Comparison of ENCODE assay signal across 8 cellular contexts in the genomic region with DNA sequence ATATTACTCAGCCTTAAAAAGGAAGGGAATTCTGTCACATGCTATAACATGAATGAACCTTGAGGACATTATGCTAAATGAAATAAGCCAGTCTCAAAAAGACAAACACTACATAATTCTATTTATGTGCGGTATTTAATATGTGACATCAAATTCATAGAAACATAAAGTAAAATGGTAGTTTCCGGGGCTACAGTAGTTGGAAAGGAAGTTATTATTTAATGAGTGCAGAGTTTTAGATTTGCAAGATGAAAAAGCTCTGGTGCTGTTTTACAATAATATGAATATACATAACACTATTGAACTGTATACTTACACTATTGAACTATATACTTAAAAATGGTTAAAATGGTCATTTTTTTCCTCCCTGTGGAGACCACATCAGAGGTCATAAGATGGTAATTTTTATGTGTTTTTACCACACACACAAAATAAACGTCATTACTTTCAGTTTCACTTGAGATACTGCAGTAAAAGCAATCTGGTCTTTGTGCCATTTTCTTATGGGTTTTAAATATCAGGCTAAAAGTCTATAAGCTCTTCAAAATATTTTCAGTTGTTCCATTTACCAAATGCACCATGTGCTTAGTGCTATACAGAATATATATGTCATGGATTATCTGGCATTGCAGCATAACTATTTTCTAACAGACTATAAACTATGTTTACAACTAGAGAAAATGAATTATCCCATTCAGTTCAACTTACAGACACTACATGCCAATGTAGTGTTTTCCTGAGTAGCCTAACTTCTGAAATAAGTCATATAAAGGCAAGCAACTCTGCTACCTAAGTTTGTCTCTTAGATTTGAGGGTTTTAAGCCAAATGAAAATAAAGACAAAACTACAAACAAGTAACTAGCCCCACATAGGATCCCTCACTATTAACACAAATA.
DNase-seq lines count a peak whose midpoint lies in the region; ATAC-seq and TF ChIP-seq lines count a peak whose summit lies in the region.
"Had no signal": no experiment of that assay in that cellular context is flagged by ENCODE, and none has a peak within 500 bp of the region (broad histone marks: within the 10 kb centered on the region; RNA-seq: fewer than 3 reads in every experiment).

No MANE protein-coding gene starts in this region.

- no peaks in the 10 kb centered on the region for H3K9me3 ChIP-seq in fibroblast of lung (ENCODE audit: control insufficient read depth, insufficient read depth, low read depth, low read length)

- ATAC-seq in GM19372 (IDR thresholded peaks at IDR 0.05; ENCODE audit: low read depth, unreplicated experiment), result peak; percentile 59
- no peak for ATAC-seq in stimulated activated memory B cell treated with anti-CD40 and anti-IgM and Interleukin-4, amounts not matched to agents 10 μg/mL and 1 μg/mL and 100 μg/mL, for 72 hours

- no peak overlapping the region for H3K4me3 Mint-ChIP-seq in stimulated activated memory B cell treated with anti-CD40 and anti-IgM and Interleukin-4, amounts not matched to agents 10 μg/mL and 1 μg/mL and 100 μg/mL, for 72 hours

- peak overlapping the region; percentile 91 for H3K4me2 ChIP-seq in fibroblast of lung (ENCODE audit: extremely low read depth, insufficient read depth, low read length)

- no peaks in the 10 kb centered on the region for H4K20me1 ChIP-seq in fibroblast of lung (ENCODE audit: control insufficient read depth, extremely low read depth, insufficient read depth, low read length)

- no peaks in the 10 kb centered on the region for H3K4me1 ChIP-seq in fibroblast of lung (ENCODE audit: control insufficient read depth, extremely low read depth, insufficient read depth, low read length)

- peak overlapping the region; percentile 45 for H2AFZ ChIP-seq in fibroblast of lung (ENCODE audit: low read length)

- H3K79me2 ChIP-seq in fibroblast of lung (ENCODE audit: control insufficient read depth, insufficient read depth, low read length), result no peaks in the 10 kb centered on the region

- no peak for TF ChIP-seq CTCF in fibroblast of lung (conservative IDR thresholded peaks at IDR 0.05 in 1 of 2, IDR thresholded peaks at IDR 0.05 in 1 of 2; ENCODE audit: low read depth in 1 of 2, low read length in 2 of 2)

- no peaks in the 10 kb centered on the region for H3K27me3 ChIP-seq in fibroblast of lung (ENCODE audit: control insufficient read depth, insufficient read depth, low read length)

- DNase-seq in RPMI8226 (peak; percentile 43), fibroblast of lung (ENCODE audit: low read depth in 2 of 2) (peak; percentile 32 to 73), KBM-7 (no peak), GF-D8 (lab: John Stamatoyannopoulos, UW) (no peak), cerebellar nuclear complex (lab: John Stamatoyannopoulos, UW) (no peak)
- DNase-seq: NCI-H1105 treated with DMSO at 0.1 percent for 48 hours had no signal

- no peaks in the 10 kb centered on the region for H3K9me3 Mint-ChIP-seq in stimulated activated memory B cell treated with anti-CD40 and anti-IgM and Interleukin-4, amounts not matched to agents 10 μg/mL and 1 μg/mL and 100 μg/mL, for 72 hours

- peak overlapping the region; percentile 40 for H3K27ac Mint-ChIP-seq in stimulated activated memory B cell treated with anti-CD40 and anti-IgM and Interleukin-4, amounts not matched to agents 10 μg/mL and 1 μg/mL and 100 μg/mL, for 72 hours

- no peak overlapping the region for H3K9ac ChIP-seq in fibroblast of lung (ENCODE audit: insufficient read depth, low read length)

- in situ Hi-C loops in KBM-7 (cut with MboI; ENCODE audit: low pct_unique_long_range_greater_than_20kb, low sequenced_read_pairs), result no loop called here

- H3K36me3 Mint-ChIP-seq in stimulated activated memory B cell treated with anti-CD40 and anti-IgM and Interleukin-4, amounts not matched to agents 10 μg/mL and 1 μg/mL and 100 μg/mL, for 72 hours, result no peaks in the 10 kb centered on the region

- H3K27me3 Mint-ChIP-seq in stimulated activated memory B cell treated with anti-CD40 and anti-IgM and Interleukin-4, amounts not matched to agents 10 μg/mL and 1 μg/mL and 100 μg/mL, for 72 hours, result no peaks in the 10 kb centered on the region

- peak overlapping the region; percentile 52 for H3K27ac ChIP-seq in fibroblast of lung (ENCODE audit: insufficient read depth, low read length)

- no peaks in the 10 kb centered on the region for H3K36me3 ChIP-seq in fibroblast of lung (ENCODE audit: control insufficient read depth, insufficient read depth, low read length)

- peaks cover 23% of the 10 kb centered on the region for H3K4me1 Mint-ChIP-seq in stimulated activated memory B cell treated with anti-CD40 and anti-IgM and Interleukin-4, amounts not matched to agents 10 μg/mL and 1 μg/mL and 100 μg/mL, for 72 hours

- peak overlapping the region; percentile 11 to 50 (median 40) for H3K4me3 ChIP-seq in fibroblast of lung (replicated peaks in 1 of 4; ENCODE audit: control extremely low read depth in 1 of 4, insufficient read depth in 1 of 4, low read depth in 3 of 4, low read length in 4 of 4)

Comparison
In these comparisons a context has a peak if more than half of its experiments do, and no peak if none do; other contexts are left out.
1. DNase-seq: peak in RPMI8226 (single experiment) and fibroblast of lung (2 of 2); none in KBM-7 (single experiment), GF-D8 (single experiment) and cerebellar nuclear complex (0 of 2).